Comparison of ENCODE assay signal across 16 cellular contexts in the genomic region with DNA sequence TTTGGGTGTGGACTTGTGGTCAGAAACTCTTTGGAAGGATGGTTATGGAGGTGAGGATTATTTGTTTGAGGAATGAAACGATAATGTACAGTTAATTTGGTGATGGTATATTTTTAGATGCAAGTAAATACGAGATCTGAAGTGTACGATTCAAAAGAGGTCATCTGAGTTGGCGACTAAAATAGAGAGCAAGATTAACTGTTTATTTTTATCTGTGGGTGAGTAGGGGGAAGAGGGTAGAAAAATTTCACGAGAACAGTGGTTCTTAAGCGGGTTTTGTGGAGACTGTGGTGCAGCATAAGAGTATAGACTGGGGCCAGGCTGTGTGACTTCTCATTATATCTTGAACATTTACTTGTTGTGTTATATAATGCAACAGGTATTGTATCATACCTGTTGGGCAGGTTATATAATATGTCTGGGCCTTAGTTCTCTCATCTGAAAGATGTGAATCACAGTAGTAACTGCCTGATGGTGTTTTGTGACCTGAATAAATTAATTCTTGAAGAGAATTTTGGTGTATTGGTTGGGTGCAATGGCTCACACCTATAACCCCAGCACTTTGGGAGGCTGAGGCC.
DNase-seq lines count a peak whose midpoint lies in the region; ATAC-seq and TF ChIP-seq lines count a peak whose summit lies in the region.
"Had no signal": no experiment of that assay in that cellular context is flagged by ENCODE, and none has a peak within 500 bp of the region (broad histone marks: within the 10 kb centered on the region; RNA-seq: fewer than 3 reads in every experiment).

No MANE protein-coding gene starts in this region.

- H3K36me3 Mint-ChIP-seq in activated naive CD4-positive, alpha-beta T cell treated with anti-CD3 and anti-CD28 coated beads, Interleukin-2, amount 10 ng/mL, durations not matched to agents 7 days and 5 days, result peaks cover 72% of the 10 kb centered on the region
- H3K36me3 Mint-ChIP-seq in activated T-helper 1 cell treated with anti-CD3 and anti-CD28 coated beads, Interleukin-12 subunit alpha, Interleukin-12 subunit beta, Interleukin-2, Interleukin-4 antibody, amounts not matched to agents 30 ng/mL and 10 ng/mL and 1 ng/mL, durations not matched to agents 14 hours and 24 hours and 36 hours (ENCODE audit: low read depth), result peaks cover 57% of the 10 kb centered on the region
- H3K36me3 Mint-ChIP-seq in stimulated activated effector memory CD8-positive, alpha-beta T cell treated with anti-CD3 and anti-CD28 coated beads, Interleukin-12 subunit alpha, Interleukin-12 subunit beta, amount 100 ng/mL, for 72 hours, result peaks cover 79% of the 10 kb centered on the region

- H3K4me1 ChIP-seq in foreskin keratinocyte, result peaks cover 26% of the 10 kb centered on the region

- no peak for TF ChIP-seq CTCF in foreskin keratinocyte (conservative IDR thresholded peaks at IDR 0.05)

- H3K4me3 Mint-ChIP-seq in activated naive CD4-positive, alpha-beta T cell treated with anti-CD3 and anti-CD28 coated beads, Interleukin-2, amount 10 ng/mL, durations not matched to agents 7 days and 5 days, result no peak overlapping the region
- peak overlapping the region; percentile 23 for H3K4me3 Mint-ChIP-seq in activated T-helper 1 cell treated with anti-CD3 and anti-CD28 coated beads, Interleukin-12 subunit alpha, Interleukin-12 subunit beta, Interleukin-2, Interleukin-4 antibody, amounts not matched to agents 30 ng/mL and 10 ng/mL and 1 ng/mL, durations not matched to agents 14 hours and 24 hours and 36 hours
- no peak overlapping the region for H3K4me3 Mint-ChIP-seq in stimulated activated effector memory CD8-positive, alpha-beta T cell treated with anti-CD3 and anti-CD28 coated beads, Interleukin-12 subunit alpha, Interleukin-12 subunit beta, amount 100 ng/mL, for 72 hours
- H3K4me3 Mint-ChIP-seq: GM23338, type B pancreatic cell had no signal

- H3K27ac Mint-ChIP-seq in activated naive CD4-positive, alpha-beta T cell treated with anti-CD3 and anti-CD28 coated beads, Interleukin-2, amount 10 ng/mL, durations not matched to agents 7 days and 5 days, result peak overlapping the region; percentile 35
- peak overlapping the region; percentile 70 for H3K27ac Mint-ChIP-seq in activated T-helper 1 cell treated with anti-CD3 and anti-CD28 coated beads, Interleukin-12 subunit alpha, Interleukin-12 subunit beta, Interleukin-2, Interleukin-4 antibody, amounts not matched to agents 30 ng/mL and 10 ng/mL and 1 ng/mL, durations not matched to agents 14 hours and 24 hours and 36 hours
- H3K27ac Mint-ChIP-seq in stimulated activated effector memory CD8-positive, alpha-beta T cell treated with anti-CD3 and anti-CD28 coated beads, Interleukin-12 subunit alpha, Interleukin-12 subunit beta, amount 100 ng/mL, for 72 hours, result peak overlapping the region; percentile 38
- H3K27ac Mint-ChIP-seq: GM23338 had no signal

- no peak for DNase-seq in activated naive CD4-positive, alpha-beta T cell treated with anti-CD3 and anti-CD28 coated beads, Interleukin-2, amount 10 ng/mL, durations not matched to agents 7 days and 5 days
- no peak for DNase-seq in activated naive CD4-positive, alpha-beta T cell (lab: John Stamatoyannopoulos, UW)
- no peak for DNase-seq in activated T-helper 1 cell treated with anti-CD3 and anti-CD28 coated beads, Interleukin-12 subunit alpha, Interleukin-12 subunit beta, Interleukin-2, Interleukin-4 antibody, amounts not matched to agents 30 ng/mL and 10 ng/mL and 1 ng/mL, durations not matched to agents 14 hours and 24 hours and 36 hours (ENCODE audit: low spot score)
- DNase-seq in foreskin keratinocyte (no peak), NK-92 (lab: John Stamatoyannopoulos, UW; ENCODE audit: unreplicated experiment) (no peak), NCI-H1105 (lab: John Stamatoyannopoulos, UW) (no peak)
- no peak for DNase-seq in stimulated activated effector memory CD8-positive, alpha-beta T cell treated with anti-CD3 and anti-CD28 coated beads, Interleukin-12 subunit alpha, Interleukin-12 subunit beta, amount 100 ng/mL, for 72 hours (ENCODE audit: low spot score in 2 of 2)
- no peak for DNase-seq in activated effector memory CD4-positive, alpha-beta T cell treated with anti-CD3 and anti-CD28 coated beads, Interleukin-2, amount 50 U/mL, for 16 hours
- DNase-seq: foreskin melanocyte, Kasumi-1, NCI-H82 had no signal

- CTCF ChIA-PET in activated naive CD4-positive, alpha-beta T cell treated with anti-CD3 and anti-CD28 coated beads, Interleukin-2, amount 10 ng/mL, durations not matched to agents 7 days and 5 days (lab: Charles Lee), result no interaction called here

- H3K27me3 Mint-ChIP-seq in activated naive CD4-positive, alpha-beta T cell treated with anti-CD3 and anti-CD28 coated beads, Interleukin-2, amount 10 ng/mL, durations not matched to agents 7 days and 5 days, result no peaks in the 10 kb centered on the region
- H3K27me3 Mint-ChIP-seq in activated T-helper 1 cell treated with anti-CD3 and anti-CD28 coated beads, Interleukin-12 subunit alpha, Interleukin-12 subunit beta, Interleukin-2, Interleukin-4 antibody, amounts not matched to agents 30 ng/mL and 10 ng/mL and 1 ng/mL, durations not matched to agents 14 hours and 24 hours and 36 hours (ENCODE audit: insufficient read depth), result no peaks in the 10 kb centered on the region
- H3K27me3 Mint-ChIP-seq: type B pancreatic cell had no signal

- H3K9me3 Mint-ChIP-seq in activated naive CD4-positive, alpha-beta T cell treated with anti-CD3 and anti-CD28 coated beads, Interleukin-2, amount 10 ng/mL, durations not matched to agents 7 days and 5 days, result peaks cover 29% of the 10 kb centered on the region
- peaks cover 28% of the 10 kb centered on the region for H3K9me3 Mint-ChIP-seq in activated T-helper 1 cell treated with anti-CD3 and anti-CD28 coated beads, Interleukin-12 subunit alpha, Interleukin-12 subunit beta, Interleukin-2, Interleukin-4 antibody, amounts not matched to agents 30 ng/mL and 10 ng/mL and 1 ng/mL, durations not matched to agents 14 hours and 24 hours and 36 hours
- H3K9me3 Mint-ChIP-seq in stimulated activated effector memory CD8-positive, alpha-beta T cell treated with anti-CD3 and anti-CD28 coated beads, Interleukin-12 subunit alpha, Interleukin-12 subunit beta, amount 100 ng/mL, for 72 hours, result peaks cover 9% of the 10 kb centered on the region

- no peaks in the 10 kb centered on the region for H3K27me3 ChIP-seq in foreskin keratinocyte

- ATAC-seq in foreskin keratinocyte, result no peak
- ATAC-seq in stimulated activated effector memory CD8-positive, alpha-beta T cell treated with anti-CD3 and anti-CD28 coated beads, Interleukin-12 subunit alpha, Interleukin-12 subunit beta, amount 100 ng/mL, for 72 hours, result no peak
- ATAC-seq: Panc1, SK-N-SH treated with all-trans-retinoic acid at 6 μM for 48 hours had no signal

- peaks cover 54% of the 10 kb centered on the region for H3K4me1 Mint-ChIP-seq in activated naive CD4-positive, alpha-beta T cell treated with anti-CD3 and anti-CD28 coated beads, Interleukin-2, amount 10 ng/mL, durations not matched to agents 7 days and 5 days
- peaks cover 65% of the 10 kb centered on the region for H3K4me1 Mint-ChIP-seq in activated T-helper 1 cell treated with anti-CD3 and anti-CD28 coated beads, Interleukin-12 subunit alpha, Interleukin-12 subunit beta, Interleukin-2, Interleukin-4 antibody, amounts not matched to agents 30 ng/mL and 10 ng/mL and 1 ng/mL, durations not matched to agents 14 hours and 24 hours and 36 hours (ENCODE audit: low read depth)
- H3K4me1 Mint-ChIP-seq in stimulated activated effector memory CD8-positive, alpha-beta T cell treated with anti-CD3 and anti-CD28 coated beads, Interleukin-12 subunit alpha, Interleukin-12 subunit beta, amount 100 ng/mL, for 72 hours, result peaks cover 41% of the 10 kb centered on the region

- peak overlapping the region; percentile 2 for H3K27ac ChIP-seq in foreskin keratinocyte
- H3K27ac ChIP-seq: coronary artery had no signal

- intact Hi-C loops in activated T-helper 1 cell treated with anti-CD3 and anti-CD28 coated beads, Interleukin-12 subunit alpha, Interleukin-12 subunit beta, Interleukin-2, Interleukin-4 antibody, amounts not matched to agents 30 ng/mL and 10 ng/mL and 1 ng/mL, durations not matched to agents 14 hours and 24 hours and 36 hours (cut with micrococcal nuclease), result loop anchor here (1.0 to 5.0 kb wide), 4 partner anchors 14 to 965 kb away; no protein-coding TSS in a partner anchor
